7 cellular contexts compared by ENCODE assay signal in the genomic region with DNA sequence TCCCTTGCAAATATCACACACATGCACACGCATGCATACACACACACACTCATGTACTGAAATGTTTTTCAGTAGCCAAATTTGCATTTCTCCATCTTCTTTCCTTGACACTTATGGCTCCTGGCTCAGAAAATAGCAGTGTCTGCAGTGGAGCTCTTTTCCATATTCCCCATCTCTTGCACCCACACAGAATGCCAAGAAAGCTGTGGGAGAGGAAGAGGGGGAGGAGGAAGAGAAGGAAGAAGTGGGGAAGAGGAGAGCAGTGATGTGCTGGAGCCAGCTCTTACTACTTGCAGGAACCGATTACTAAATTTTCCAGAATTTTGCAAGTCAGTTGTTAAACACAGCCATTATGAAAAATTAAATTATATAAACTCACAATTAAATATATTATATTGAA. TPM values are rescaled to one million over a fixed set of nuclear protein-coding genes. Genes with fewer than 3 reads are reported as not detected.
"Had no signal": no experiment of that assay in that cellular context is flagged by ENCODE, and none has a peak within 500 bp of the region (broad histone marks: within the 10 kb centered on the region; RNA-seq: fewer than 3 reads in every experiment).

No MANE protein-coding gene starts in this region.

- DNase-seq: HFFc6, KBM-7 had no signal

- H3K9me3 Mint-ChIP-seq: GM23338, H9, HFFc6, IgD-negative memory B cell had no signal

- H3K27ac ChIP-seq: KMS-11 had no signal

- H3K27ac Mint-ChIP-seq: GM23338, H9, HFFc6, IgD-negative memory B cell had no signal

- H3K4me3 Mint-ChIP-seq: GM23338, HFFc6, IgD-negative memory B cell had no signal

RNA-seq across cellular contexts. Expression of gene OPTC, which starts 9.9 kb away (rescaled TPM):
- total RNA-seq: HFFc6, HT-29 had no signal
- polyA plus RNA-seq: IgD-negative memory B cell had no signal

RNA-seq across cellular contexts. Expression of gene PRELP, which starts 28.2 kb away (rescaled TPM):
- polyA plus RNA-seq: IgD-negative memory B cell had no signal
